In the genomic region with DNA sequence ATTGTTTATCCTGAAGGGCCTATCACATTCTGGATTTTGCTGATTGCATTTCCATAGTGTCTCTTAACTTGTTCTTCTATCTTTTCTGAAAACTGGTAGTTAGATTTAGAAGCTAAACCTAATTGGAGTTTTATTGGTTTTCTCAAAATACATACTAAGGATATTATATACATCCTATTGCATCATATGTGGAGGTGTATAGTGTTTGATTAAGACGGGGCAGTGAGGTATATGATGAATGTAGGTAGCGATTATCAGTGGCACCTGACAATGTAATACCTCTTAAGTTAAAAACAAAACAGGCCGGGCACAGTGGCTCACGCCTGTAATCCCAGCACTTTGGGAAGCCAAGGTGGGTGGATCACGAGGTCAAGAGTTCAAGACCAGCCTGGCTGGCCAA, we compare ENCODE assay signal across 18 cellular contexts. TPM values are rescaled to one million over a fixed set of nuclear protein-coding genes. Genes with fewer than 3 reads are reported as not detected.
DNase-seq lines count a peak whose midpoint lies in the region; ATAC-seq and TF ChIP-seq lines count a peak whose summit lies in the region.
"Had no signal": no experiment of that assay in that cellular context is flagged by ENCODE, and none has a peak within 500 bp of the region (broad histone marks: within the 10 kb centered on the region; RNA-seq: fewer than 3 reads in every experiment).

No MANE protein-coding gene starts in this region.

- intact Hi-C loops in heart right ventricle (cut with DNase I), result loop anchor here (2.0 to 10.0 kb wide), 14 partner anchors 41 to 293 kb away; no protein-coding TSS in a partner anchor

- H3K36me3 Mint-ChIP-seq in T-helper 17 cell (ENCODE audit: low read depth), result peaks cover 13% of the 10 kb centered on the region
- peaks cover 8 to 61% (median 20%) of the 10 kb centered on the region in 3 donors for H3K36me3 Mint-ChIP-seq in naive thymus-derived CD8-positive, alpha-beta T cell
- peaks cover 40% of the 10 kb centered on the region for H3K36me3 Mint-ChIP-seq in stimulated activated memory B cell treated with anti-CD40 and anti-IgM and Interleukin-4, amounts not matched to agents 10 μg/mL and 1 μg/mL and 100 μg/mL, for 72 hours

- H3K27me3 Mint-ChIP-seq in T-helper 17 cell, result no peaks in the 10 kb centered on the region
- H3K27me3 Mint-ChIP-seq in naive thymus-derived CD8-positive, alpha-beta T cell, result no peaks in the 10 kb centered on the region
- H3K27me3 Mint-ChIP-seq in stimulated activated memory B cell treated with anti-CD40 and anti-IgM and Interleukin-4, amounts not matched to agents 10 μg/mL and 1 μg/mL and 100 μg/mL, for 72 hours, result no peaks in the 10 kb centered on the region
- H3K27me3 Mint-ChIP-seq: CD4-positive, alpha-beta memory T cell; IgD-negative memory B cell had no signal

- no peak overlapping the region for H3K4me3 Mint-ChIP-seq in T-helper 17 cell
- H3K4me3 Mint-ChIP-seq in naive thymus-derived CD8-positive, alpha-beta T cell, result no peak overlapping the region
- H3K4me3 Mint-ChIP-seq in stimulated activated memory B cell treated with anti-CD40 and anti-IgM and Interleukin-4, amounts not matched to agents 10 μg/mL and 1 μg/mL and 100 μg/mL, for 72 hours, result no peak overlapping the region
- H3K4me3 Mint-ChIP-seq: IgD-negative memory B cell had no signal

- peaks cover 20% of the 10 kb centered on the region for H3K4me1 Mint-ChIP-seq in T-helper 17 cell
- H3K4me1 Mint-ChIP-seq in naive thymus-derived CD8-positive, alpha-beta T cell, result peaks cover 20 to 64% (median 62%) of the 10 kb centered on the region in 4 donors
- peaks cover 44% of the 10 kb centered on the region for H3K4me1 Mint-ChIP-seq in stimulated activated memory B cell treated with anti-CD40 and anti-IgM and Interleukin-4, amounts not matched to agents 10 μg/mL and 1 μg/mL and 100 μg/mL, for 72 hours

- DNase-seq in NCI-H69 (lab: John Stamatoyannopoulos, UW) (peak; percentile 10), T-helper 17 cell (no peak), NCI-H2081 treated with DMSO at 0.1 percent for 48 hours (lab: John Stamatoyannopoulos, UW) (no peak), heart right ventricle (no peak)
- no peak for DNase-seq in naive thymus-derived CD8-positive, alpha-beta T cell
- DNase-seq: CD4-positive, alpha-beta memory T cell; COR-L47; DMS53; NCI-H1092 treated with DMSO at 0.1 percent for 48 hours; NCI-H1436; NCI-H187 treated with DMSO at 0.1 percent for 48 hours; NCI-H2107; NCI-H774; RPMI8226 had no signal

- no peak for TF ChIP-seq CTCF in heart right ventricle (IDR thresholded peaks at IDR 0.05)

- H3K4me1 ChIP-seq in heart right ventricle, result peaks cover 0 to 43% (median 19%) of the 10 kb centered on the region in 9 donors

- WGBS in heart right ventricle, 2 donors, result 96 to 97% methylated on average over 5 of the region's 5 CpGs

- H3K27me3 ChIP-seq in heart right ventricle, result no peaks in the 10 kb centered on the region

- ATAC-seq in T-helper 17 cell (no peak), heart right ventricle (no peak), HG02759 (IDR thresholded peaks at IDR 0.05; ENCODE audit: unreplicated experiment) (no peak)
- no peak for ATAC-seq in naive thymus-derived CD8-positive, alpha-beta T cell
- ATAC-seq in stimulated activated memory B cell treated with anti-CD40 and anti-IgM and Interleukin-4, amounts not matched to agents 10 μg/mL and 1 μg/mL and 100 μg/mL, for 72 hours, result no peak
- ATAC-seq: HCT116 had no signal

- no peaks in the 10 kb centered on the region for H3K9me3 Mint-ChIP-seq in naive thymus-derived CD8-positive, alpha-beta T cell
- no peaks in the 10 kb centered on the region for H3K9me3 Mint-ChIP-seq in stimulated activated memory B cell treated with anti-CD40 and anti-IgM and Interleukin-4, amounts not matched to agents 10 μg/mL and 1 μg/mL and 100 μg/mL, for 72 hours
- H3K9me3 Mint-ChIP-seq: IgD-negative memory B cell had no signal

- POLR2A ChIA-PET in naive thymus-derived CD8-positive, alpha-beta T cell (lab: Charles Lee), result interaction anchor here (0.9 to 3.3 kb wide), 7 partner anchors 9 to 139 kb away, joined by 3 to 8 read pairs (median 4); a partner anchor contains a TSS

- H3K9me3 ChIP-seq in T-helper 17 cell (ENCODE audit: control insufficient read depth, low read length, poor library complexity, severe bottlenecking), result no peaks in the 10 kb centered on the region
- no peaks in the 10 kb centered on the region for H3K9me3 ChIP-seq in heart right ventricle

- H3K4me3 ChIP-seq in heart right ventricle, result no peak overlapping the region

- H3K27ac Mint-ChIP-seq in T-helper 17 cell, result peak overlapping the region; percentile 75
- peak overlapping the region in 6 of 10 donors; percentile 19 to 77 (median 55) for H3K27ac Mint-ChIP-seq in naive thymus-derived CD8-positive, alpha-beta T cell
- H3K27ac Mint-ChIP-seq in stimulated activated memory B cell treated with anti-CD40 and anti-IgM and Interleukin-4, amounts not matched to agents 10 μg/mL and 1 μg/mL and 100 μg/mL, for 72 hours, result peak overlapping the region; percentile 45

- peak overlapping the region in 1 of 10 donors; percentile 21 for H3K27ac ChIP-seq in heart right ventricle

- peaks cover 0 to 87% (median 16%) of the 10 kb centered on the region in 9 donors for H3K36me3 ChIP-seq in heart right ventricle

RNA-seq across cellular contexts. Expression of a gene that starts 35.0 kb away (rescaled TPM):
- total RNA-seq in T-helper 17 cell, result 10 to 100 TPM; 23.5 to 29.1 TPM
- total RNA-seq in naive thymus-derived CD8-positive, alpha-beta T cell, result 10 to 100 TPM; 43.6 to 45.3 TPM
- 10 to 100 TPM; 19.2 to 23.6 (median 22.3) TPM for polyA plus RNA-seq in naive thymus-derived CD8-positive, alpha-beta T cell
- total RNA-seq in heart right ventricle, result 10 to 100 TPM; 10.7 to 25.4 (median 15.0) TPM
- 1 to 10 TPM; 4.9 to 5.9 TPM for polyA plus RNA-seq in heart right ventricle
